In genomic region chr1:38093569-38094520, GRCh38 we compare ENCODE assay signal across 21 cellular contexts. TPM values are rescaled to one million over a fixed set of nuclear protein-coding genes. Genes with fewer than 3 reads are reported as not detected.
A peak's percentile ranks its signal among the peaks of the same experiment; 100 is the strongest.
DNase-seq lines count a peak whose midpoint lies in the region; ATAC-seq and TF ChIP-seq lines count a peak whose summit lies in the region.
"Had no signal": no experiment of that assay in that cellular context is flagged by ENCODE, and none has a peak within 500 bp of the region (broad histone marks: within the 10 kb centered on the region; RNA-seq: fewer than 3 reads in every experiment).

No MANE protein-coding gene starts in this region.

- no peaks in the 10 kb centered on the region for H3F3A ChIP-seq in GM23338 (replicated peaks; ENCODE audit: low read depth)

- H3K9ac ChIP-seq in BLaER1 treated with 17β-estradiol and CSF1 and Interleukin-3, amounts not matched to agents 10 nM and 100 nM = no peak overlapping the region
- peak overlapping the region; percentile 67 for H3K9ac ChIP-seq in OCI-LY3 (ENCODE audit: low read length)

- H3K27me3 Mint-ChIP-seq in GM23338 (ENCODE audit: insufficient read depth, low read depth, poor library complexity) = peaks cover 11% of the 10 kb centered on the region
- H3K27me3 Mint-ChIP-seq in endothelial cell (ENCODE audit: unreplicated experiment) = peaks cover 7% of the 10 kb centered on the region

- no peak overlapping the region for H3K4me3 ChIP-seq in BLaER1 treated with 17β-estradiol and CSF1 and Interleukin-3, amounts not matched to agents 10 nM and 100 nM
- no peak overlapping the region for H3K4me3 ChIP-seq in GM23338
- H3K4me3 ChIP-seq in OCI-LY3 (ENCODE audit: low read length) = peak overlapping the region; percentile 63
- H3K4me3 ChIP-seq in psoas muscle = no peak overlapping the region

- DNase-seq in GM23338 (ENCODE audit: low spot score) (no peak), endothelial cell (ENCODE audit: low spot score) (no peak), NCI-H2227 (lab: John Stamatoyannopoulos, UW; ENCODE audit: unreplicated experiment) (no peak), COLO829 (ENCODE audit: low spot score) (no peak), A172 (ENCODE audit: low spot score) (no peak), psoas muscle (no peak)
- DNase-seq: CD8-positive, alpha-beta T cell; DMS79; HFFc6; IMR-90; NCI-H2029; NCI-H510A treated with DMSO at 0.1 percent for 48 hours; OCI-M1; SHP77 treated with DMSO at 0.1 percent for 48 hours; T-helper 17 cell had no signal

- H4K20me1 ChIP-seq in BLaER1 treated with 17β-estradiol and CSF1 and Interleukin-3, amounts not matched to agents 10 nM and 100 nM = no peaks in the 10 kb centered on the region
- H4K20me1 ChIP-seq in GM23338 (replicated peaks; ENCODE audit: insufficient read depth) (no peaks in the 10 kb centered on the region), OCI-LY3 (ENCODE audit: insufficient read depth, low read length) (peaks cover 54% of the 10 kb centered on the region)

- peaks cover 69% of the 10 kb centered on the region for H3K4me1 Mint-ChIP-seq in GM23338
- peaks cover 36% of the 10 kb centered on the region for H3K4me1 Mint-ChIP-seq in endothelial cell (ENCODE audit: unreplicated experiment)

- H3K4me1 ChIP-seq in BLaER1 treated with 17β-estradiol and CSF1 and Interleukin-3, amounts not matched to agents 10 nM and 100 nM = peaks cover 25 to 43% (median 33%) of the 10 kb centered on the region in 10 experiments
- H3K4me1 ChIP-seq in GM23338 (ENCODE audit: insufficient read depth) = peaks cover 39% of the 10 kb centered on the region
- H3K4me1 ChIP-seq in OCI-LY3 (ENCODE audit: low read length) = peaks cover 44% of the 10 kb centered on the region
- no peaks in the 10 kb centered on the region for H3K4me1 ChIP-seq in psoas muscle

- intact Hi-C loops in psoas muscle (cut with DNase I) = no loop called here

- no peak overlapping the region for H3K27ac ChIP-seq in BLaER1 treated with 17β-estradiol and CSF1 and Interleukin-3, amounts not matched to agents 10 nM and 100 nM
- H3K27ac ChIP-seq in GM23338 (ENCODE audit: low read depth) (no peak overlapping the region), OCI-LY3 (ENCODE audit: low read length) (peak overlapping the region; percentile 86), psoas muscle (no peak overlapping the region)

- H3K9me2 ChIP-seq in GM23338 (ENCODE audit: insufficient read depth) = no peaks in the 10 kb centered on the region

- H3K36me3 ChIP-seq in BLaER1 treated with 17β-estradiol and CSF1 and Interleukin-3, amounts not matched to agents 10 nM and 100 nM = no peaks in the 10 kb centered on the region
- no peaks in the 10 kb centered on the region for H3K36me3 ChIP-seq in GM23338 (ENCODE audit: insufficient read depth)
- peaks cover 19% of the 10 kb centered on the region for H3K36me3 ChIP-seq in OCI-LY3 (replicated peaks; ENCODE audit: low read depth, low read length)
- H3K36me3 ChIP-seq in psoas muscle (ENCODE audit: insufficient read depth in 1 of 2, low read depth in 1 of 2) = no peaks in the 10 kb centered on the region

- no peak for TF ChIP-seq CTCF in GM23338 (conservative IDR thresholded peaks at IDR 0.05; ENCODE audit: low read depth in 2 of 2)
- TF ChIP-seq CTCF in OCI-LY3 (IDR thresholded peaks at IDR 0.05; ENCODE audit: low read depth, low read length) = no peak
- TF ChIP-seq CTCF in endothelial cell (IDR thresholded peaks at IDR 0.05; ENCODE audit: unreplicated experiment) = no peak
- TF ChIP-seq CTCF in psoas muscle (IDR thresholded peaks at IDR 0.05) = no peak

- no peaks in the 10 kb centered on the region for H3K9me3 ChIP-seq in BLaER1 treated with 17β-estradiol and CSF1 and Interleukin-3, amounts not matched to agents 10 nM and 100 nM (replicated peaks in 1 of 11)
- H3K9me3 ChIP-seq in OCI-LY3 (ENCODE audit: insufficient read depth, low read length) (no peaks in the 10 kb centered on the region), psoas muscle (no peaks in the 10 kb centered on the region)

- H3K27ac Mint-ChIP-seq in GM23338 = peak overlapping the region; percentile 16; the same call in 1 of the 2 replicates
- peak overlapping the region; percentile 16 for H3K27ac Mint-ChIP-seq in endothelial cell (ENCODE audit: unreplicated experiment)
- H3K27ac Mint-ChIP-seq: CD8-positive, alpha-beta T cell; HFFc6; T-helper 17 cell had no signal

- H3K9me3 Mint-ChIP-seq in GM23338 = no peaks in the 10 kb centered on the region; the same call in 2 of the 3 replicates
- H3K9me3 Mint-ChIP-seq in endothelial cell (ENCODE audit: unreplicated experiment) = no peaks in the 10 kb centered on the region
- H3K9me3 Mint-ChIP-seq: CD8-positive, alpha-beta T cell; HFFc6 had no signal

- H3K79me2 ChIP-seq in GM23338 (replicated peaks; ENCODE audit: insufficient read depth) = no peaks in the 10 kb centered on the region
- peaks cover 97% of the 10 kb centered on the region for H3K79me2 ChIP-seq in OCI-LY3 (ENCODE audit: low read length)

- H3K4me2 ChIP-seq in BLaER1 treated with 17β-estradiol and CSF1 and Interleukin-3, amounts not matched to agents 10 nM and 100 nM = peak overlapping the region in 10 of 11 experiments; percentile 26 to 81 (median 60); a peak in 20 of 22 replicates
- 0 out of 2 replicates have a peak overlapping the region, but pooled peaks have one; percentile 49 for H3K4me2 ChIP-seq in GM23338
- peak overlapping the region; percentile 93 for H3K4me2 ChIP-seq in OCI-LY3 (ENCODE audit: low read length)

- H2AFZ ChIP-seq in GM23338 (no peak overlapping the region), OCI-LY3 (ENCODE audit: low read depth, low read length) (no peak overlapping the region)

- H3K27me3 ChIP-seq in BLaER1 treated with 17β-estradiol and CSF1 and Interleukin-3, amounts not matched to agents 10 nM and 100 nM = no peaks in the 10 kb centered on the region; a peak in 1 of 22 replicates
- H3K27me3 ChIP-seq in GM23338 (ENCODE audit: insufficient read depth) (no peaks in the 10 kb centered on the region), OCI-LY3 (ENCODE audit: low read depth, low read length) (no peaks in the 10 kb centered on the region), psoas muscle (ENCODE audit: insufficient read depth in 3 of 3, low read length in 2 of 3) (no peaks in the 10 kb centered on the region)

- ATAC-seq in GM23338 = no peak
- ATAC-seq in psoas muscle = no peak
- ATAC-seq: CD8-positive, alpha-beta T cell; T-helper 17 cell had no signal

- H3K36me3 Mint-ChIP-seq in GM23338 (ENCODE audit: low read depth) = no peaks in the 10 kb centered on the region; the same call in 2 of the 3 replicates
- peaks cover 3% of the 10 kb centered on the region for H3K36me3 Mint-ChIP-seq in endothelial cell (ENCODE audit: low read depth, unreplicated experiment)
- H3K36me3 Mint-ChIP-seq: CD8-positive, alpha-beta T cell had no signal

- 56 to 66% (median 61%) methylated on average over 18 of the region's 18 CpGs for WGBS in psoas muscle, 3 donors

- H3K4me3 Mint-ChIP-seq in GM23338 = no peak overlapping the region; the same call in 2 of the 3 replicates
- H3K4me3 Mint-ChIP-seq in endothelial cell (ENCODE audit: unreplicated experiment) = peak overlapping the region; percentile 10
- H3K4me3 Mint-ChIP-seq: CD8-positive, alpha-beta T cell; HFFc6; T-helper 17 cell had no signal

TF ChIP-seq in GM23338, 12 proteins besides CTCF, POLR2A, EP300 and RAD21 (continues in another document):
- TF ChIP-seq EZH2 (IDR thresholded peaks at IDR 0.05; ENCODE audit: low read depth, unreplicated experiment) (no peak), ZNF114 (CRISPR knock-in tag; IDR thresholded peaks at IDR 0.05) (no peak), EZH2phosphoT487 (IDR thresholded peaks at IDR 0.05; ENCODE audit: unreplicated experiment) (no peak), POLR2AphosphoS5 (IDR thresholded peaks at IDR 0.05; ENCODE audit: low read depth) (no peak), CREB1 (CRISPR knock-in tag; IDR thresholded peaks at IDR 0.05; ENCODE audit: low read depth) (no peak), JUNB (IDR thresholded peaks at IDR 0.05; ENCODE audit: unreplicated experiment) (no peak), NANOG (IDR thresholded peaks at IDR 0.05; ENCODE audit: borderline replicate concordance) (no peak), ZNF331 (CRISPR knock-in tag; IDR thresholded peaks at IDR 0.05; ENCODE audit: low read depth) (no peak), STAT1 (IDR thresholded peaks at IDR 0.05; ENCODE audit: unreplicated experiment) (no peak)

RNA-seq across cellular contexts. Expression of gene POU3F1, which starts 47.3 kb away (rescaled TPM):
- total RNA-seq in GM23338 (2014; rRNA removed; shearing (Covaris generic)) = 8.6 and 11.5 TPM in 2 replicates
- polyA plus RNA-seq in GM23338 (2016; fragmentation: Nextera tagmentation; extraction: Ambion mirVana) = 3.6 and 6.0 TPM in 2 replicates
- total RNA-seq in endothelial cell (ENCODE audit: unreplicated experiment) = 1.2 TPM
- 0.41 TPM in 1 of 2 replicates, not detected in the other for total RNA-seq in A172 (2014; rRNA removed; shearing (Covaris generic))
- under 1 TPM in 3 of 4 donors, not detected in 1; 0.12 to 0.38 (median 0.14) TPM for total RNA-seq in psoas muscle
- under 1 TPM; 0.04 to 0.21 (median 0.07) TPM for polyA plus RNA-seq in psoas muscle
- total RNA-seq: H4, HT1080, IMR-90, LHCN-M2, RPMI7951 had no signal
- polyA plus RNA-seq: IMR-90 had no signal
